ENCODE assay signal across 25 cellular contexts in the genomic region with DNA sequence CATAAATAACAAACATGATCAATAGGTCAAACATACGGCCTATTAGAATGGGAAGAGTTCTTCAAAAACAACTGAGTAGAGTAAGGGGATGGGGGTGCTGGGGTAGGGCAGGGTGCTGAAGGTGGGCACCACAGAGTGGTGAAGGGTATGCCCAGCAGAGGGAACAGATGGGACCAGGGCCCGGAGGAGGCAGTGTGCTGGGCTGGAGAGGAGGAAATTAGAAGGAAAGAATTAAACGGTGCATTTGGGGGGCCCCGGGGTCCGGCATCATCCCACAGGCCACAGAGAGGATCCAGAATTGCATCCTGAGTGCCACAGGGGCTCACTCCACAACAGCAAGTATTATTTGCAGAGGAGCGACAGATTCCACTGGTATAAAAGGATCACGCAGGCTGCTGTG.
"Had no signal": no experiment of that assay in that cellular context is flagged by ENCODE, and none has a peak within 500 bp of the region (broad histone marks: within the 10 kb centered on the region; RNA-seq: fewer than 3 reads in every experiment).

No MANE protein-coding gene starts in this region.

- H3K27ac ChIP-seq: dorsolateral prefrontal cortex, gastrocnemius medialis, hepatocyte, pancreas, psoas muscle, spleen had no signal

- FAIRE-seq: colon, keratinocyte, pancreas had no signal

- H3K36me3 ChIP-seq: gastrocnemius medialis, pancreas, spleen had no signal

- H3K4me3 ChIP-seq: dorsolateral prefrontal cortex, gastrocnemius medialis, hepatocyte, pancreas, psoas muscle, spleen had no signal

- DNase-seq: activated B cell treated with CpG ODN at 0.5 μM for 24 hours; activated CD4-positive, alpha-beta T cell treated with anti-CD3 and anti-CD28 coated beads for 36 hours; activated CD8-positive, alpha-beta memory T cell treated with anti-CD3 and anti-CD28 coated beads, Interleukin-2, amount 10 ng/mL, durations not matched to agents 7 days and 5 days; activated CD8-positive, alpha-beta T cell treated with anti-CD3 and anti-CD28 coated beads, Interleukin-2, amount 10 ng/mL, durations not matched to agents 7 days and 5 days; activated naive CD4-positive, alpha-beta T cell treated with anti-CD3 and anti-CD28 coated beads, Interleukin-2, amount 50 U/mL, for 16 hours; activated T-cell treated with anti-CD3 and anti-CD28 coated beads, Interleukin-2, amount 50 U/mL, for 48 hours; amygdala; central memory CD4-positive, alpha-beta T cell; effector memory CD4-positive, alpha-beta T cell; erythroblast; glutamatergic neuron; left colon; mammary epithelial cell; naive B cell; nephron progenitor cell; psoas muscle; spleen; stimulated activated CD4-positive, alpha-beta T cell treated with anti-CD3 and anti-CD28 coated beads, Interleukin-4, amount 100 ng/mL, for 1 hour; stimulated activated naive CD8-positive, alpha-beta T cell treated with anti-CD3 and anti-CD28 coated beads, Interleukin-15, Interleukin-2, amounts not matched to agents 100 U/mL and 50 U/mL, for 24 hours had no signal

- H3K4me1 ChIP-seq: gastrocnemius medialis, pancreas, psoas muscle, spleen had no signal

- H3K27me3 ChIP-seq: dorsolateral prefrontal cortex, hepatocyte, pancreas had no signal

- H3K9me3 ChIP-seq: gastrocnemius medialis, pancreas, psoas muscle, spleen had no signal
